In genomic region chr7:101743241-101743994, GRCh38 we compare ENCODE assay signal across 9 cellular contexts.
DNase-seq lines count a peak whose midpoint lies in the region; ATAC-seq, FAIRE-seq and TF ChIP-seq lines count a peak whose summit lies in the region.
"Had no signal": no experiment of that assay in that cellular context is flagged by ENCODE, and none has a peak within 500 bp of the region (broad histone marks: within the 10 kb centered on the region; RNA-seq: fewer than 3 reads in every experiment).

No MANE protein-coding gene starts in this region.

- no peak overlapping the region for H3K9ac ChIP-seq in GM23248
- peak overlapping the region in 3 of 4 experiments; percentile 23 to 47 (median 29); a peak in 5 of 7 replicates for H3K9ac ChIP-seq in H1 (replicated peaks in 1 of 4; ENCODE audit: extremely low read depth in 1 of 4, low read depth in 3 of 4, low read length in 3 of 4)
- H3K9ac ChIP-seq in muscle layer of colon (ENCODE audit: low read length) = no peak overlapping the region

- H4K20me1 ChIP-seq in GM23248 (ENCODE audit: insufficient read depth) (no peaks in the 10 kb centered on the region), H1 (replicated peaks in 1 of 2; ENCODE audit: control insufficient read depth in 1 of 2, insufficient read depth in 2 of 2, low read length in 2 of 2) (no peaks in the 10 kb centered on the region)

- TF ChIP-seq POLR2A in A549 (IDR thresholded peaks at IDR 0.05; ENCODE audit: low read length) = no peak
- no peak for TF ChIP-seq POLR2A in H1 (IDR thresholded peaks at IDR 0.05; ENCODE audit: control extremely low read depth in 1 of 2, low read depth in 2 of 2, low read length in 2 of 2)

- 2% methylated on average over 50 of the region's 60 CpGs for WGBS in A549 (ENCODE audit: missing lambda C conversion rate)
- 2% methylated on average over 40 to 57 of the region's 60 CpGs for WGBS in GM23248 (ENCODE audit: low coverage in 1 of 2, low lambda C conversion rate in 2 of 2, missing lambda C conversion rate in 2 of 2), 2 experiments
- 5% methylated on average over 43 of the region's 60 CpGs; no CpG with 5 or more reads in 1 of the 2 experiments for WGBS in H1 (ENCODE audit: extremely low coverage in 1 of 2, insufficient coverage in 1 of 2, insufficient read length in 1 of 2, insufficient replicate concordance in 2 of 2, low coverage in 1 of 2, low lambda C conversion rate in 2 of 2, missing lambda C conversion rate in 1 of 2), 2 experiments

- H3K27me3 Mint-ChIP-seq in activated CD8-positive, alpha-beta T cell treated with anti-CD3 and anti-CD28 coated beads, Interleukin-2, amount 10 ng/mL, durations not matched to agents 7 days and 5 days (ENCODE audit: low read depth) = no peaks in the 10 kb centered on the region

- H2BK15ac ChIP-seq in H1 (ENCODE audit: low read length) = no peak overlapping the region

- no peaks in the 10 kb centered on the region for H3F3A ChIP-seq in GM23248 (ENCODE audit: insufficient read depth)

- H3K23ac ChIP-seq in H1 (ENCODE audit: insufficient read length) = no peak overlapping the region

- no peak overlapping the region for H3K4ac ChIP-seq in H1 (replicated peaks; ENCODE audit: insufficient read length, low read depth, low read length)

- H2BK12ac ChIP-seq in H1 (ENCODE audit: low read depth, low read length) = peak overlapping the region; percentile 89; the same call in 1 of the 2 replicates

- H3K4me1 Mint-ChIP-seq in activated CD8-positive, alpha-beta T cell treated with anti-CD3 and anti-CD28 coated beads, Interleukin-2, amount 10 ng/mL, durations not matched to agents 7 days and 5 days (ENCODE audit: low read depth) = peaks cover 67% of the 10 kb centered on the region

- H2BK5ac ChIP-seq in H1 (ENCODE audit: low read depth, low read length) = peak overlapping the region; percentile 83; the same call in 1 of the 2 replicates

- no peaks in the 10 kb centered on the region for H3K36me3 Mint-ChIP-seq in activated CD8-positive, alpha-beta T cell treated with anti-CD3 and anti-CD28 coated beads, Interleukin-2, amount 10 ng/mL, durations not matched to agents 7 days and 5 days (ENCODE audit: low read depth)

- peak overlapping the region; percentile 98 for H2BK120ac ChIP-seq in H1 (replicated peaks; ENCODE audit: low read depth, low read length)

- H3K36me3 ChIP-seq in GM23248 (ENCODE audit: low read depth) (no peaks in the 10 kb centered on the region), H1 (ENCODE audit: control insufficient read depth in 2 of 4, insufficient read depth in 4 of 4, low read length in 3 of 4) (no peaks in the 10 kb centered on the region), muscle layer of colon (ENCODE audit: insufficient read depth, low read length) (no peaks in the 10 kb centered on the region)

- H3K4me1 ChIP-seq in A549 (peaks cover 25% of the 10 kb centered on the region), GM23248 (ENCODE audit: insufficient read depth) (no peaks in the 10 kb centered on the region), H1 (replicated peaks in 1 of 4; ENCODE audit: control insufficient read depth in 3 of 4, insufficient read depth in 4 of 4, low read length in 3 of 4) (peaks cover 0 to 13% (median 9%) of the 10 kb centered on the region in 4 experiments; a peak in 6 of 7 replicates), muscle layer of colon (ENCODE audit: insufficient read depth, low read length) (no peaks in the 10 kb centered on the region)

- H3K23me2 ChIP-seq in H1 (ENCODE audit: low read depth, low read length) = peaks cover 3% of the 10 kb centered on the region; the same call in 1 of the 2 replicates

- H3K4me3 ChIP-seq in A549 (peak overlapping the region; percentile 55), GM23248 (peak overlapping the region; percentile 71), H1 (ENCODE audit: extremely low read depth in 1 of 4, insufficient read depth in 2 of 4, low read depth in 3 of 4, low read length in 4 of 4) (peak overlapping the region; percentile 52 to 85 (median 60)), muscle layer of colon (ENCODE audit: low read depth in 1 of 2, low read length in 2 of 2) (peak overlapping the region; percentile 45 to 68)

- TF ChIP-seq EP300 in A549 (IDR thresholded peaks at IDR 0.05) (no peak), H1 (IDR thresholded peaks at IDR 0.05; ENCODE audit: borderline replicate concordance in 1 of 2, low read depth in 2 of 2, low read length in 2 of 2) (no peak)

- POLR2A ChIA-PET in A549 (lab: Yijun Ruan, JAX) = interaction anchor here (0.6 to 1.5 kb wide), 3 partner anchors 13 to 71 kb away, joined by 3 to 4 read pairs (median 4); no protein-coding TSS in a partner anchor
- POLR2A ChIA-PET in activated CD8-positive, alpha-beta T cell treated with anti-CD3 and anti-CD28 coated beads, Interleukin-2, amount 10 ng/mL, durations not matched to agents 7 days and 5 days (lab: Charles Lee) = interaction anchor here (0.6 to 2.1 kb wide), 3 partner anchors 61 to 113 kb away, joined by 3 to 7 read pairs (median 3); no protein-coding TSS in a partner anchor
- POLR2A ChIA-PET in H1 (lab: Charles Lee; ENCODE audit: partially characterized antibody) = interaction anchor here (0.9 to 4.3 kb wide), 10 partner anchors 9 to 169 kb away, joined by 3 to 22 read pairs (median 4); partner anchors contain the start of gene CUX1

- peak overlapping the region; percentile 86 for H4K5ac ChIP-seq in H1 (ENCODE audit: insufficient read length, low read depth, low read length)

- H3K9me3 ChIP-seq in A549 (no peaks in the 10 kb centered on the region), GM23248 (ENCODE audit: low read depth) (no peaks in the 10 kb centered on the region), H1 (ENCODE audit: insufficient read depth in 2 of 2, low read depth in 1 of 2, low read length in 1 of 2) (no peaks in the 10 kb centered on the region), muscle layer of colon (ENCODE audit: low read length) (no peaks in the 10 kb centered on the region)

- TF ChIP-seq RAD21 in A549 (conservative IDR thresholded peaks at IDR 0.05 in 1 of 2, IDR thresholded peaks at IDR 0.05 in 1 of 2) (peak in 1 of 2 experiments; percentile 63; a peak in 2 of 5 replicates), H1 (IDR thresholded peaks at IDR 0.05 in 1 of 2, conservative IDR thresholded peaks at IDR 0.05 in 1 of 2; ENCODE audit: low read depth in 2 of 2, low read length in 2 of 2) (peak in 1 of 2 experiments; percentile 3; a peak in 1 of 4 replicates)

- H3K56ac ChIP-seq in H1 (replicated peaks; ENCODE audit: insufficient read length, low read depth, low read length) = peak overlapping the region; percentile 92

- H3K14ac ChIP-seq in H1 (ENCODE audit: insufficient read length) = no peak overlapping the region

- ATAC-seq in A549 (peak; percentile 71 to 85), GM18907 (IDR thresholded peaks at IDR 0.05; ENCODE audit: unreplicated experiment) (no peak)
- ATAC-seq in activated CD8-positive, alpha-beta T cell treated with anti-CD3 and anti-CD28 coated beads, Interleukin-2, amount 10 ng/mL, durations not matched to agents 7 days and 5 days = peak; percentile 68

- peak overlapping the region; percentile 36 for H3K27ac Mint-ChIP-seq in activated CD8-positive, alpha-beta T cell treated with anti-CD3 and anti-CD28 coated beads, Interleukin-2, amount 10 ng/mL, durations not matched to agents 7 days and 5 days

- peak overlapping the region; percentile 98; the same call in 1 of the 2 replicates for H4K8ac ChIP-seq in H1 (ENCODE audit: extremely low read depth, insufficient read depth, low read length)

- H3K79me2 ChIP-seq in GM23248 (ENCODE audit: insufficient read depth) (no peaks in the 10 kb centered on the region), H1 (ENCODE audit: control insufficient read depth in 1 of 2, insufficient read depth in 2 of 2, low read length in 2 of 2) (no peaks in the 10 kb centered on the region)

- peak overlapping the region; percentile 75 for H3K4me3 Mint-ChIP-seq in activated CD8-positive, alpha-beta T cell treated with anti-CD3 and anti-CD28 coated beads, Interleukin-2, amount 10 ng/mL, durations not matched to agents 7 days and 5 days

- H3K27ac ChIP-seq in A549 = peak overlapping the region; percentile 72 to 86
- no peak overlapping the region for H3K27ac ChIP-seq in GM23248
- H3K27ac ChIP-seq in H1 (ENCODE audit: low read depth, low read length) = peak overlapping the region; percentile 71; the same call in 1 of the 2 replicates
- no peak overlapping the region for H3K27ac ChIP-seq in muscle layer of colon (ENCODE audit: low read depth, low read length)

- peak; percentile 60 to 65 for DNase-seq in A549 (ENCODE audit: low read depth in 1 of 2, low spot score in 1 of 2)
- DNase-seq in GM23248 = peak; percentile 78
- peak; percentile 42 for DNase-seq in NCI-H774 (lab: John Stamatoyannopoulos, UW)
- peak; percentile 78 for DNase-seq in activated CD8-positive, alpha-beta T cell treated with anti-CD3 and anti-CD28 coated beads, Interleukin-2, amount 10 ng/mL, durations not matched to agents 7 days and 5 days
- peak; percentile 25 to 81 for DNase-seq in H1 (ENCODE audit: low read depth in 1 of 2, low spot score in 2 of 2)
- peak; percentile 13 for DNase-seq in stimulated activated CD8-positive, alpha-beta memory T cell treated with anti-CD3 and anti-CD28 coated beads, Interleukin-7, amount 100 ng/mL, for 48 hours (ENCODE audit: extremely low read depth in 1 of 2, low read depth in 1 of 2)

- no peak overlapping the region for H2BK20ac ChIP-seq in H1 (ENCODE audit: low read length)

- peak overlapping the region; percentile 96 for H4K91ac ChIP-seq in H1 (replicated peaks; ENCODE audit: insufficient read length, low read length)

- H3K18ac ChIP-seq in H1 (ENCODE audit: extremely low read depth, low read length) = peak overlapping the region; percentile 98

- H3K4me2 ChIP-seq in A549 = peak overlapping the region; percentile 92
- H3K4me2 ChIP-seq in GM23248 (ENCODE audit: unreplicated experiment) = peak overlapping the region; percentile 95
- peak overlapping the region; percentile 81 to 88 for H3K4me2 ChIP-seq in H1 (ENCODE audit: insufficient read depth in 1 of 2, low read depth in 2 of 2, low read length in 2 of 2)

- TF ChIP-seq CTCF in A549 (IDR thresholded peaks at IDR 0.05) = peak; percentile 74
- TF ChIP-seq CTCF in H1 (IDR thresholded peaks at IDR 0.05; ENCODE audit: control extremely low read depth in 1 of 3, insufficient read depth in 1 of 3, low read depth in 1 of 3, low read length in 3 of 3) = peak in 1 of 3 experiments; percentile 8; a peak in 1 of 4 replicates

- CTCF ChIA-PET in A549 (lab: Yijun Ruan, JAX) = interaction anchor here (0.6 to 4.7 kb wide), 29 partner anchors 10 to 493 kb away, joined by 3 to 52 read pairs (median 3); partner anchors contain the start of gene CUX1
- CTCF ChIA-PET in activated CD8-positive, alpha-beta T cell treated with anti-CD3 and anti-CD28 coated beads, Interleukin-2, amount 10 ng/mL, durations not matched to agents 7 days and 5 days (lab: Charles Lee) = interaction anchor here (0.7 to 3.7 kb wide), 23 partner anchors 9 to 494 kb away, joined by 3 to 30 read pairs (median 4); no protein-coding TSS in a partner anchor
- CTCF ChIA-PET in H1 (lab: Charles Lee; ENCODE audit: partially characterized antibody) = interaction anchor here (0.9 to 2.9 kb wide), 14 partner anchors 8 to 493 kb away, joined by 3 to 21 read pairs (median 4); no protein-coding TSS in a partner anchor

- H2AK5ac ChIP-seq in H1 (ENCODE audit: low read depth, low read length) = no peak overlapping the region

- no peaks in the 10 kb centered on the region for H3K9me2 ChIP-seq in GM23248 (ENCODE audit: insufficient read depth)

- peaks cover 33% of the 10 kb centered on the region for H3K27me3 ChIP-seq in GM23248 (replicated peaks; ENCODE audit: insufficient read depth)
- H3K27me3 ChIP-seq in H1 (replicated peaks in 1 of 4; ENCODE audit: control insufficient read depth in 3 of 4, extremely low read depth in 1 of 4, insufficient read depth in 3 of 4, low read length in 3 of 4) = no peaks in the 10 kb centered on the region
- H3K27me3 ChIP-seq in muscle layer of colon (ENCODE audit: control insufficient read depth in 1 of 2, insufficient read depth in 2 of 2, low read length in 2 of 2) = peaks cover 0 to 8% of the 10 kb centered on the region in 2 donors

- H3K79me1 ChIP-seq in H1 (ENCODE audit: low read depth, low read length) = no peaks in the 10 kb centered on the region

- H3K9me3 Mint-ChIP-seq in activated CD8-positive, alpha-beta T cell treated with anti-CD3 and anti-CD28 coated beads, Interleukin-2, amount 10 ng/mL, durations not matched to agents 7 days and 5 days (ENCODE audit: insufficient read depth) = no peaks in the 10 kb centered on the region

- no peak for FAIRE-seq in A549 (lab: Jason Lieb, UNC)
- FAIRE-seq in H1 (lab: Jason Lieb, UNC) = no peak
- FAIRE-seq: GM18507 had no signal

- H2AFZ ChIP-seq in GM23248 (peak overlapping the region; percentile 79), H1 (ENCODE audit: low read length) (peak overlapping the region; percentile 83; the same call in 1 of the 2 replicates)

- in situ Hi-C loops in GM23248 (cut with MboI) = no loop called here

Comparison
In these comparisons a context has a peak if more than half of its experiments do, and no peak if none do; other contexts are left out.
1. DNase-seq: peak in every context shown above with its lines; median percentile 78 in GM23248; 78 in activated CD8-positive, alpha-beta T cell treated with anti-CD3 and anti-CD28 coated beads, Interleukin-2, amount 10 ng/mL, durations not matched to agents 7 days and 5 days; 62 in A549; 53 in H1; 42 in NCI-H774; 13 in stimulated activated CD8-positive, alpha-beta memory T cell treated with anti-CD3 and anti-CD28 coated beads, Interleukin-7, amount 100 ng/mL, for 48 hours.
2. H3K27ac ChIP-seq: peak in A549 (2 of 2) and H1 (single experiment); none in GM23248 (single experiment) and muscle layer of colon (single experiment).
3. H3K9ac ChIP-seq: peak in H1 (3 of 4); none in GM23248 (single experiment) and muscle layer of colon (single experiment).
4. Of the 18 proteins assayed by ChIP-seq in both H1 and A549: peak only in H1: E2F6 and RFX5; only in A549: MAX; in both: none; in neither: 12; mixed calls (peak in some experiments, not most) for 3.
5. Peak in every context shown above with its lines, with median percentiles within 50 percentile points of each other: H3K4me2 ChIP-seq and H3K4me3 ChIP-seq.